In the genomic region with DNA sequence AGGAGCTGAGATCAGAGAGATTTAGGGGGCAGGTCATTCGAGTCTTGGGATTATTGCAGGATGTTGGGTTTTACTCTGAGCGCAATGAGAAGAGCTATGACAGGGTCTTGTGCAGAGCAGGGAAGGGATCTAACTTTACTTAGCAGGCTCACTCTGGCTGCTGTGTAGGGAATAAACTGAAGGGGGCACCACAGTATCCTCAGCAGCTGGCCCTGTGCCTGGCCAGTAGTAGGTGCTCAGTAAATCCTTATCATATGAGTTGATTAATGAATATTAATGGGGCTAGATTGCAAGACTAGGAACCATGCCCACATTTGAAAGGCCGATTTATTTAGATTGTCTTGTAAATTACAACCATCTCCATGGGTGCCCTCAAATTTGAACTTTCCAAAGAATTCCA, we compare ENCODE assay signal across 22 cellular contexts. TPM values are rescaled to one million over a fixed set of nuclear protein-coding genes. Genes with fewer than 3 reads are reported as not detected.
DNase-seq lines count a peak whose midpoint lies in the region; ATAC-seq and TF ChIP-seq lines count a peak whose summit lies in the region.
"Had no signal": no experiment of that assay in that cellular context is flagged by ENCODE, and none has a peak within 500 bp of the region (broad histone marks: within the 10 kb centered on the region; RNA-seq: fewer than 3 reads in every experiment).

No MANE protein-coding gene starts in this region.

- H3K4me3 ChIP-seq in fibroblast of mammary gland (ENCODE audit: control insufficient read depth, low read depth, low read length) = no peak overlapping the region
- H3K4me3 ChIP-seq: esophagus muscularis mucosa, GM23248, pancreas, stomach had no signal

- no peak for ATAC-seq in GM19324 (IDR thresholded peaks at IDR 0.05; ENCODE audit: low FRiP score, unreplicated experiment)
- ATAC-seq in GM18502 (IDR thresholded peaks at IDR 0.05; ENCODE audit: poor library complexity, unreplicated experiment) = no peak
- ATAC-seq: pancreas had no signal

- H3K27ac Mint-ChIP-seq in mesothelial cell of epicardium = no peak overlapping the region
- H3K27ac Mint-ChIP-seq: activated T-helper 2 cell treated with anti-CD3 and anti-CD28 coated beads, Interferon-gamma antibody, Interleukin-2, Interleukin-4, amounts not matched to agents 10 μg/mL and 5 μg/mL and 100 μg/mL, durations not matched to agents 14 hours and 24 hours and 36 hours had no signal

- peaks cover 39% of the 10 kb centered on the region for H3K27me3 Mint-ChIP-seq in mesothelial cell of epicardium (ENCODE audit: low read depth)

- H3K9me3 Mint-ChIP-seq in mesothelial cell of epicardium = no peaks in the 10 kb centered on the region
- H3K9me3 Mint-ChIP-seq: activated T-helper 2 cell treated with anti-CD3 and anti-CD28 coated beads, Interferon-gamma antibody, Interleukin-2, Interleukin-4, amounts not matched to agents 10 μg/mL and 5 μg/mL and 100 μg/mL, durations not matched to agents 14 hours and 24 hours and 36 hours had no signal

- DNase-seq in AML-193 (lab: John Stamatoyannopoulos, UW) (peak; percentile 43 to 47), OCI-M1 (lab: John Stamatoyannopoulos, UW) (peak; percentile 31), fibroblast of mammary gland (ENCODE audit: low read depth) (no peak), SHP77 (lab: John Stamatoyannopoulos, UW) (no peak), mesothelial cell of epicardium (ENCODE audit: low spot score in 2 of 2, unreplicated experiment in 2 of 2) (no peak)
- DNase-seq: activated CD4-positive, CD25-positive, alpha-beta regulatory T cell treated with anti-CD3 and anti-CD28 coated beads, Interleukin-2, amount 50 U/mL, for 72 hours; GDM1; GM23248; islet precursor cell; MM.1S; naive B cell; NCI-H2029 treated with DMSO at 0.1 percent for 48 hours; NCI-H510A; pancreas; SIG-M5; stimulated activated CD4-positive, alpha-beta T cell treated with anti-CD3 and anti-CD28 coated beads, Interleukin-2, amount 100 ng/mL, for 48 hours; stomach had no signal

- H3K4me1 Mint-ChIP-seq in mesothelial cell of epicardium = peaks cover 19% of the 10 kb centered on the region

- peak; percentile 29 for TF ChIP-seq CTCF in GM12873 (IDR thresholded peaks at IDR 0.05; ENCODE audit: insufficient read depth, low read depth, low read length, missing control alignments)
- peak; percentile 6 for TF ChIP-seq CTCF in fibroblast of mammary gland (conservative IDR thresholded peaks at IDR 0.05; ENCODE audit: control insufficient read depth, insufficient read depth, low read depth, low read length)
- no peak for TF ChIP-seq CTCF in mesothelial cell of epicardium (IDR thresholded peaks at IDR 0.05; ENCODE audit: unreplicated experiment)

- H3K4me3 Mint-ChIP-seq in mesothelial cell of epicardium = no peak overlapping the region

- H3K36me3 Mint-ChIP-seq in mesothelial cell of epicardium = no peaks in the 10 kb centered on the region

RNA-seq across cellular contexts. Expression of gene MDGA1, which starts 4.6 kb away (rescaled TPM):
- total RNA-seq in mesothelial cell of epicardium = 2.3 to 3.7 TPM (median 2.9 TPM) in 3 replicates

Comparison
In these comparisons a context has a peak if more than half of its experiments do, and no peak if none do; other contexts are left out.
1. DNase-seq: peak in AML-193 (2 of 2) and OCI-M1 (single experiment); none in fibroblast of mammary gland (single experiment), SHP77 (0 of 2) and mesothelial cell of epicardium (0 of 2).